Comparison of ENCODE assay signal across 15 cellular contexts in genomic region chr6:159125977-159126376, GRCh38. TPM values are rescaled to one million over a fixed set of nuclear protein-coding genes. Genes with fewer than 3 reads are reported as not detected.
DNase-seq lines count a peak whose midpoint lies in the region; ATAC-seq, FAIRE-seq and TF ChIP-seq lines count a peak whose summit lies in the region.
"Had no signal": no experiment of that assay in that cellular context is flagged by ENCODE, and none has a peak within 500 bp of the region (broad histone marks: within the 10 kb centered on the region; RNA-seq: fewer than 3 reads in every experiment).

No MANE protein-coding gene starts in this region.

- no peak for FAIRE-seq in D721Med (lab: Jason Lieb, UNC)

- H3K4me3 Mint-ChIP-seq in T-helper 17 cell: no peak overlapping the region
- H3K4me3 Mint-ChIP-seq in T-helper 2 cell treated with Interferon-gamma antibody and Interleukin-4, amounts not matched to agents 5 μg/mL and 100 μg/mL, for 36 hours: no peak overlapping the region
- H3K4me3 Mint-ChIP-seq: activated CD8-positive, alpha-beta T cell treated with anti-CD3 and anti-CD28 coated beads, Interleukin-2, amount 10 ng/mL, durations not matched to agents 7 days and 5 days had no signal

- H3K27ac ChIP-seq in cardiac muscle cell: peak overlapping the region; percentile 80
- H3K27ac ChIP-seq: lower lobe of right lung had no signal

- H3K4me1 ChIP-seq in cardiac muscle cell (ENCODE audit: low read depth): peaks cover 11% of the 10 kb centered on the region
- H3K4me1 ChIP-seq: lower lobe of right lung had no signal

- H3K36me3 Mint-ChIP-seq in T-helper 17 cell (ENCODE audit: low read depth): no peaks in the 10 kb centered on the region
- H3K36me3 Mint-ChIP-seq in T-helper 2 cell treated with Interferon-gamma antibody and Interleukin-4, amounts not matched to agents 5 μg/mL and 100 μg/mL, for 36 hours (ENCODE audit: low read depth): no peaks in the 10 kb centered on the region

- H3K9me3 ChIP-seq in T-helper 17 cell (ENCODE audit: control insufficient read depth, low read length, poor library complexity, severe bottlenecking) (no peaks in the 10 kb centered on the region), cardiac muscle cell (ENCODE audit: low read depth) (no peaks in the 10 kb centered on the region)
- H3K9me3 ChIP-seq: lower lobe of right lung had no signal

- no peaks in the 10 kb centered on the region for H3K4me1 Mint-ChIP-seq in T-helper 17 cell
- no peaks in the 10 kb centered on the region for H3K4me1 Mint-ChIP-seq in T-helper 2 cell treated with Interferon-gamma antibody and Interleukin-4, amounts not matched to agents 5 μg/mL and 100 μg/mL, for 36 hours (ENCODE audit: low read depth)

- no peaks in the 10 kb centered on the region for H3K9me3 Mint-ChIP-seq in T-helper 2 cell treated with Interferon-gamma antibody and Interleukin-4, amounts not matched to agents 5 μg/mL and 100 μg/mL, for 36 hours

- intact Hi-C loops in posterior cingulate gyrus (cut with DNase I): no loop called here

- no peak overlapping the region for H3K4me3 ChIP-seq in cardiac muscle cell
- H3K4me3 ChIP-seq: lower lobe of right lung had no signal

- ATAC-seq in T-helper 17 cell: no peak
- no peak for ATAC-seq in HG03175 (IDR thresholded peaks at IDR 0.05; ENCODE audit: unreplicated experiment)
- ATAC-seq: activated CD8-positive, alpha-beta T cell treated with anti-CD3 and anti-CD28 coated beads, Interleukin-2, amount 10 ng/mL, durations not matched to agents 7 days and 5 days; lower lobe of right lung had no signal

- DNase-seq in COLO829 (ENCODE audit: low spot score) (peak; percentile 12), T-helper 17 cell (no peak), cardiac muscle cell (ENCODE audit: low read depth in 1 of 2, low spot score in 1 of 2) (peak; percentile 11 to 49), posterior cingulate gyrus (peak; percentile 74 to 98 (median 84)), D721Med (ENCODE audit: insufficient read length, low spot score) (no peak)
- no peak for DNase-seq in stimulated activated CD8-positive, alpha-beta memory T cell treated with anti-CD3 and anti-CD28 coated beads, Interleukin-4, amount 100 ng/mL, for 48 hours
- DNase-seq in T-helper 2 cell treated with Interferon-gamma antibody and Interleukin-4, amounts not matched to agents 5 μg/mL and 100 μg/mL, for 36 hours (ENCODE audit: low spot score): no peak
- DNase-seq: activated CD8-positive, alpha-beta T cell treated with anti-CD3 and anti-CD28 coated beads, Interleukin-2, amount 10 ng/mL, durations not matched to agents 7 days and 5 days; activated gamma-delta T cell treated with Interleukin-2 at 50 U/mL for 16 hours; DMS153; lower lobe of right lung; NCI-H1417 treated with DMSO at 0.1 percent for 48 hours; NCI-H526 treated with DMSO at 0.1 percent for 48 hours had no signal

- H3K36me3 ChIP-seq in cardiac muscle cell: no peaks in the 10 kb centered on the region
- H3K36me3 ChIP-seq: lower lobe of right lung had no signal

- TF ChIP-seq CTCF in cardiac muscle cell (IDR thresholded peaks at IDR 0.05; ENCODE audit: low read depth, low read length): no peak
- no peak for TF ChIP-seq CTCF in D721Med (IDR thresholded peaks at IDR 0.05; ENCODE audit: insufficient read depth, missing control alignments)

- no peaks in the 10 kb centered on the region for H3K27me3 ChIP-seq in cardiac muscle cell

- H3K27me3 Mint-ChIP-seq in T-helper 17 cell: peaks cover 6% of the 10 kb centered on the region
- H3K27me3 Mint-ChIP-seq in T-helper 2 cell treated with Interferon-gamma antibody and Interleukin-4, amounts not matched to agents 5 μg/mL and 100 μg/mL, for 36 hours (ENCODE audit: low read depth): peaks cover 20% of the 10 kb centered on the region

- H3K27ac Mint-ChIP-seq in T-helper 17 cell: peak overlapping the region; percentile 34
- no peak overlapping the region for H3K27ac Mint-ChIP-seq in T-helper 2 cell treated with Interferon-gamma antibody and Interleukin-4, amounts not matched to agents 5 μg/mL and 100 μg/mL, for 36 hours
- H3K27ac Mint-ChIP-seq: activated CD8-positive, alpha-beta T cell treated with anti-CD3 and anti-CD28 coated beads, Interleukin-2, amount 10 ng/mL, durations not matched to agents 7 days and 5 days had no signal

RNA-seq across cellular contexts. Expression of gene FNDC1, which starts 43.2 kb away (rescaled TPM):
- not detected for total RNA-seq in T-helper 17 cell
- 0.25 and 0.30 TPM in 2 replicates for total RNA-seq in cardiac muscle cell
- not detected in 2 replicates for polyA plus RNA-seq in cardiac muscle cell
- total RNA-seq: activated CD8-positive, alpha-beta T cell treated with anti-CD3 and anti-CD28 coated beads, Interleukin-2, amount 10 ng/mL, durations not matched to agents 7 days and 5 days; epithelial cell of proximal tubule had no signal

Comparison
In these comparisons a context has a peak if more than half of its experiments do, and no peak if none do; other contexts are left out.
1. DNase-seq: peak in COLO829 (single experiment), cardiac muscle cell (2 of 2) and posterior cingulate gyrus (10 of 10); none in T-helper 17 cell (0 of 3), stimulated activated CD8-positive, alpha-beta memory T cell treated with anti-CD3 and anti-CD28 coated beads, Interleukin-4, amount 100 ng/mL, for 48 hours (single experiment), T-helper 2 cell treated with Interferon-gamma antibody and Interleukin-4, amounts not matched to agents 5 μg/mL and 100 μg/mL, for 36 hours (single experiment) and D721Med (single experiment).